ENCODE assay signal across 8 cellular contexts in genomic region chr2:118855451-118856279, GRCh38. TPM values are rescaled to one million over a fixed set of nuclear protein-coding genes. Genes with fewer than 3 reads are reported as not detected.
DNase-seq lines count a peak whose midpoint lies in the region; ATAC-seq and TF ChIP-seq lines count a peak whose summit lies in the region.

No MANE protein-coding gene starts in this region.

- intact Hi-C loops in right cardiac atrium (cut with DNase I), result loop anchor here (5.0 to 10.0 kb wide), 8 partner anchors 313 to 823 kb away; no protein-coding TSS in a partner anchor
- intact Hi-C loops in aorta (cut with DNase I), result loop anchor here (5.0 to 10.0 kb wide), 2 partner anchors 321 to 808 kb away; no protein-coding TSS in a partner anchor

- no peaks in the 10 kb centered on the region for H3K36me3 ChIP-seq in ES-I3 (ENCODE audit: insufficient read depth, low read length)
- no peaks in the 10 kb centered on the region for H3K36me3 ChIP-seq in SU-DHL-6 (ENCODE audit: low read length)
- H3K36me3 ChIP-seq in adipocyte (ENCODE audit: control insufficient read depth, insufficient read depth, low read length, severe bottlenecking), result no peaks in the 10 kb centered on the region
- H3K36me3 ChIP-seq in aorta (ENCODE audit: control insufficient read depth in 1 of 2, insufficient read depth in 2 of 2, low read length in 1 of 2), result no peaks in the 10 kb centered on the region

- H3K9me3 ChIP-seq in ES-I3 (ENCODE audit: control insufficient read depth, insufficient read depth, low read length) (no peaks in the 10 kb centered on the region), SU-DHL-6 (ENCODE audit: insufficient read depth, low read length) (no peaks in the 10 kb centered on the region), adipocyte (ENCODE audit: control insufficient read depth, low read length) (no peaks in the 10 kb centered on the region), right cardiac atrium (ENCODE audit: control insufficient read depth, low read length) (no peaks in the 10 kb centered on the region), aorta (ENCODE audit: control insufficient read depth, low read length) (no peaks in the 10 kb centered on the region)

- ATAC-seq in right cardiac atrium (peak; percentile 88 to 90), aorta (ENCODE audit: low FRiP score) (peak; percentile 85)

- DNase-seq in GOT3 (lab: John Stamatoyannopoulos, UW), result peak; percentile 76
- DNase-seq in adipocyte (ENCODE audit: low read depth), result peak; percentile 92
- DNase-seq in right cardiac atrium, result peak; percentile 82 to 93 (median 91)
- DNase-seq in retina, result peak; percentile 98
- peak; percentile 83 to 95 for DNase-seq in aorta

- no peaks in the 10 kb centered on the region for H3F3A ChIP-seq in SU-DHL-6 (ENCODE audit: insufficient read depth)

- TF ChIP-seq CTCF in LNCAP (IDR thresholded peaks at IDR 0.05) (peak; percentile 92), SU-DHL-6 (IDR thresholded peaks at IDR 0.05; ENCODE audit: insufficient read depth, low read length, poor library complexity, severe bottlenecking) (peak; percentile 82)

- H3K4me1 ChIP-seq in ES-I3 (ENCODE audit: insufficient read depth, low read length) (peaks cover 6% of the 10 kb centered on the region), adipocyte (ENCODE audit: control insufficient read depth, insufficient read depth, low read length) (peaks cover 17% of the 10 kb centered on the region), right cardiac atrium (ENCODE audit: control insufficient read depth, insufficient read depth, low read length) (no peaks in the 10 kb centered on the region), aorta (ENCODE audit: control insufficient read depth in 1 of 2, insufficient read depth in 2 of 2, low read length in 2 of 2) (no peaks in the 10 kb centered on the region)

- no peak overlapping the region for H3K4me2 ChIP-seq in SU-DHL-6 (ENCODE audit: low read depth, low read length, poor library complexity, severe bottlenecking)

- H3K4me3 ChIP-seq in SU-DHL-6 (ENCODE audit: insufficient read depth, low read length, poor library complexity, severe bottlenecking), result no peak overlapping the region
- H3K4me3 ChIP-seq in adipocyte (ENCODE audit: low read length), result peak overlapping the region; percentile 82
- peak overlapping the region; percentile 32 for H3K4me3 ChIP-seq in right cardiac atrium (ENCODE audit: low read length)
- no peak overlapping the region for H3K4me3 ChIP-seq in aorta (ENCODE audit: low read length in 2 of 2)

- H3K9ac ChIP-seq in ES-I3 (ENCODE audit: low read depth, low read length), result peak overlapping the region; percentile 52; the same call in 1 of the 2 replicates
- no peak overlapping the region for H3K9ac ChIP-seq in SU-DHL-6 (ENCODE audit: low read length)
- H3K9ac ChIP-seq in adipocyte (ENCODE audit: low read length), result peak overlapping the region; percentile 79

- no peaks in the 10 kb centered on the region for H3K79me2 ChIP-seq in SU-DHL-6 (ENCODE audit: insufficient read depth, low read length)

- no peaks in the 10 kb centered on the region for H4K20me1 ChIP-seq in SU-DHL-6 (ENCODE audit: low read depth, low read length)

- no peak overlapping the region for H3K27ac ChIP-seq in SU-DHL-6 (ENCODE audit: low read depth, low read length)
- H3K27ac ChIP-seq in right cardiac atrium (ENCODE audit: low read length), result no peak overlapping the region
- H3K27ac ChIP-seq in aorta (ENCODE audit: low read depth in 1 of 2, low read length in 2 of 2), result no peak overlapping the region

- 1% methylated on average over 69 of the region's 69 CpGs for WGBS in right cardiac atrium
- 2 to 3% methylated on average over 65 to 69 of the region's 69 CpGs for WGBS in aorta, 2 donors

- H3K27me3 ChIP-seq in SU-DHL-6 (ENCODE audit: low read length), result no peaks in the 10 kb centered on the region
- H3K27me3 ChIP-seq in adipocyte (replicated peaks; ENCODE audit: control insufficient read depth, insufficient read depth, low read length), result peaks cover 37% of the 10 kb centered on the region
- peaks cover 4% of the 10 kb centered on the region for H3K27me3 ChIP-seq in right cardiac atrium (ENCODE audit: control insufficient read depth, insufficient read depth)
- H3K27me3 ChIP-seq in aorta (ENCODE audit: control insufficient read depth in 1 of 2, insufficient read depth in 2 of 2, low read length in 1 of 2), result no peaks in the 10 kb centered on the region

- H3K9me2 ChIP-seq in SU-DHL-6 (replicated peaks; ENCODE audit: insufficient read depth, low read length), result no peaks in the 10 kb centered on the region

- H2AFZ ChIP-seq in SU-DHL-6 (ENCODE audit: low read depth, low read length, severe bottlenecking), result no peak overlapping the region

RNA-seq across cellular contexts. Expression of gene EN1, which starts 8.2 kb away (rescaled TPM):
- total RNA-seq in right cardiac atrium, result not detected
- not detected for polyA plus RNA-seq in right cardiac atrium
- total RNA-seq in aorta, result not detected
- not detected for polyA plus RNA-seq in aorta

Comparison
In these comparisons a context has a peak if more than half of its experiments do, and no peak if none do; other contexts are left out.
1. H3K4me3 ChIP-seq: peak in adipocyte (single experiment) and right cardiac atrium (single experiment); none in SU-DHL-6 (single experiment) and aorta (0 of 2).
2. Peak in every context shown above with its lines, with median percentiles within 50 percentile points of each other: DNase-seq.